In genomic region chr1:52786148-52786547, GRCh38 we compare ENCODE assay signal across 22 cellular contexts. TPM values are rescaled to one million over a fixed set of nuclear protein-coding genes. Genes with fewer than 3 reads are reported as not detected.
"Had no signal": no experiment of that assay in that cellular context is flagged by ENCODE, and none has a peak within 500 bp of the region (broad histone marks: within the 10 kb centered on the region; RNA-seq: fewer than 3 reads in every experiment).

No MANE protein-coding gene starts in this region.

- ATAC-seq: esophagus mucosa; gastrocnemius medialis; left ventricle myocardium superior; lower lobe of right lung; natural killer cell; psoas muscle; right cardiac atrium; stimulated activated naive B cell treated with anti-CD40 and anti-IgM and Interleukin-4, amounts not matched to agents 10 μg/mL and 1 μg/mL and 100 μg/mL, for 72 hours had no signal

- H3K27me3 ChIP-seq: colonic mucosa, gastrocnemius medialis, ovary, tibial nerve, upper lobe of left lung had no signal

- H3K4me3 ChIP-seq: colonic mucosa, gastrocnemius medialis, lower lobe of right lung, ovary, psoas muscle, thoracic aorta, tibial nerve, upper lobe of left lung had no signal

- DNase-seq: colonic mucosa; effector CD8-positive, alpha-beta T cell; endodermal cell; gastrocnemius medialis; head of caudate nucleus; left ventricle myocardium superior; lower lobe of right lung; natural killer cell; occipital lobe; ovary; posterior cingulate gyrus; psoas muscle; right cardiac atrium; small intestine; stimulated activated CD4-positive, alpha-beta T cell treated with anti-CD3 and anti-CD28 coated beads, Interleukin-15, amount 100 ng/mL, for 24 hours; stimulated activated CD4-positive, alpha-beta T cell treated with anti-CD3 and anti-CD28 coated beads, Interleukin-2, amount 100 ng/mL, for 48 hours; stimulated activated naive B cell treated with anti-CD40 and anti-IgM and Interleukin-4, amounts not matched to agents 10 μg/mL and 1 μg/mL and 100 μg/mL, for 72 hours; upper lobe of left lung had no signal

- H3K9me3 ChIP-seq: colonic mucosa, gastrocnemius medialis, lower lobe of right lung, ovary, psoas muscle, thoracic aorta, tibial nerve, upper lobe of left lung had no signal

- H3K27ac ChIP-seq: colonic mucosa, epithelial cell of prostate, gastrocnemius medialis, lower lobe of right lung, ovary, psoas muscle, thoracic aorta, tibial nerve, upper lobe of left lung had no signal

- H3K36me3 ChIP-seq: colonic mucosa, ovary had no signal

- H3K4me1 ChIP-seq: colonic mucosa, lower lobe of right lung, psoas muscle, tibial nerve had no signal

RNA-seq across cellular contexts. Expression of gene ZYG11A, which starts 56.4 kb away (rescaled TPM):
- total RNA-seq: gastrocnemius medialis, left ventricle myocardium superior, lower lobe of right lung, thoracic aorta, tibial nerve had no signal
